Comparison of ENCODE assay signal across 19 cellular contexts in genomic region chr6:36718560-36718959, GRCh38. TPM values are rescaled to one million over a fixed set of nuclear protein-coding genes. Genes with fewer than 3 reads are reported as not detected.
DNase-seq lines count a peak whose midpoint lies in the region; ATAC-seq, FAIRE-seq and TF ChIP-seq lines count a peak whose summit lies in the region.
"Had no signal": no experiment of that assay in that cellular context is flagged by ENCODE, and none has a peak within 500 bp of the region (broad histone marks: within the 10 kb centered on the region; RNA-seq: fewer than 3 reads in every experiment).

No MANE protein-coding gene starts in this region.

- H3K79me2 ChIP-seq in H1 (ENCODE audit: control insufficient read depth in 1 of 2, insufficient read depth in 2 of 2, low read length in 2 of 2) (no peaks in the 10 kb centered on the region), osteoblast (ENCODE audit: insufficient read depth, low read length) (no peaks in the 10 kb centered on the region)

- no peak overlapping the region for H3K9ac ChIP-seq in BLaER1
- no peak overlapping the region for H3K9ac ChIP-seq in H1 (replicated peaks in 1 of 4; ENCODE audit: extremely low read depth in 1 of 4, low read depth in 3 of 4, low read length in 3 of 4)

- H3K4me2 ChIP-seq in BLaER1 (peak overlapping the region; percentile 74), H1 (ENCODE audit: insufficient read depth in 1 of 2, low read depth in 2 of 2, low read length in 2 of 2) (no peak overlapping the region), osteoblast (ENCODE audit: insufficient read depth, low read length) (no peak overlapping the region)
- H3K4me2 ChIP-seq: A549, GM23338 had no signal

- 88% methylated on average over 5 of the region's 5 CpGs; no CpG with 5 or more reads in 1 of the 2 experiments for WGBS in H1 (ENCODE audit: extremely low coverage in 1 of 2, insufficient coverage in 1 of 2, insufficient read length in 1 of 2, insufficient replicate concordance in 2 of 2, low coverage in 1 of 2, low lambda C conversion rate in 2 of 2, missing lambda C conversion rate in 1 of 2), 2 experiments

- H3K23ac ChIP-seq in H1 (ENCODE audit: insufficient read length) = no peak overlapping the region

- peak overlapping the region; percentile 45; the same call in 1 of the 2 replicates for H3K27ac ChIP-seq in BLaER1
- H3K27ac ChIP-seq in H1 (ENCODE audit: low read depth, low read length) = no peak overlapping the region; the same call in 1 of the 2 replicates
- H3K27ac ChIP-seq in osteoblast (ENCODE audit: low read depth, low read length) = no peak overlapping the region
- H3K27ac ChIP-seq: A549 had no signal

- no peak overlapping the region for H4K5ac ChIP-seq in H1 (ENCODE audit: insufficient read length, low read depth, low read length)

- no peak overlapping the region for H2BK120ac ChIP-seq in H1 (replicated peaks; ENCODE audit: low read depth, low read length)

- ATAC-seq in HG02610 (IDR thresholded peaks at IDR 0.05; ENCODE audit: unreplicated experiment) = no peak
- ATAC-seq: CD8-positive, alpha-beta T cell; GM23338; HCT116 had no signal

- no peaks in the 10 kb centered on the region for H3K23me2 ChIP-seq in H1 (ENCODE audit: low read depth, low read length)

- H3K14ac ChIP-seq in H1 (ENCODE audit: insufficient read length) = no peak overlapping the region

- H4K91ac ChIP-seq in H1 (replicated peaks; ENCODE audit: insufficient read length, low read length) = no peak overlapping the region

- no peak for FAIRE-seq in H1 (lab: Jason Lieb, UNC)
- FAIRE-seq: A549 had no signal

- no peak overlapping the region for H2AK5ac ChIP-seq in H1 (ENCODE audit: low read depth, low read length)

- DNase-seq in 8988T (peak; percentile 2), H1 (ENCODE audit: low read depth in 1 of 2, low spot score in 2 of 2) (no peak), osteoblast (ENCODE audit: insufficient read length, low spot score, missing footprints) (peak; percentile 10), amygdala (lab: John Stamatoyannopoulos, UW) (no peak), NCI-H748 (lab: John Stamatoyannopoulos, UW; ENCODE audit: unreplicated experiment) (no peak), KG1 (lab: John Stamatoyannopoulos, UW) (no peak)
- DNase-seq: AML-193; Calu3; CD8-positive, alpha-beta T cell; DMS79 treated with DMSO at 0.1 percent for 48 hours; GF-D8; HFFc6 had no signal

- no peak for TF ChIP-seq RAD21 in H1 (IDR thresholded peaks at IDR 0.05 in 1 of 2, conservative IDR thresholded peaks at IDR 0.05 in 1 of 2; ENCODE audit: low read depth in 2 of 2, low read length in 2 of 2)

- POLR2A ChIA-PET in H1 (lab: Charles Lee; ENCODE audit: partially characterized antibody) = interaction anchor here (1.5 kb wide), 1 partner anchor 110 kb away, joined by 7 read pairs; no protein-coding TSS in a partner anchor

- TF ChIP-seq EP300 in H1 (IDR thresholded peaks at IDR 0.05; ENCODE audit: borderline replicate concordance in 1 of 2, low read depth in 2 of 2, low read length in 2 of 2) = no peak

- H2BK12ac ChIP-seq in H1 (ENCODE audit: low read depth, low read length) = no peak overlapping the region

- H3K79me1 ChIP-seq in H1 (ENCODE audit: low read depth, low read length) = no peaks in the 10 kb centered on the region; the same call in 1 of the 2 replicates

- H2AFZ ChIP-seq in H1 (ENCODE audit: low read length) (no peak overlapping the region), osteoblast (ENCODE audit: low read length) (no peak overlapping the region)
- H2AFZ ChIP-seq: GM23338 had no signal

- no peak overlapping the region for H3K18ac ChIP-seq in H1 (ENCODE audit: extremely low read depth, low read length)

- H2BK15ac ChIP-seq in H1 (ENCODE audit: low read length) = no peak overlapping the region

- CTCF ChIA-PET in H1 (lab: Charles Lee; ENCODE audit: partially characterized antibody) = interaction anchor here (0.6 to 5.5 kb wide), 8 partner anchors 8 to 103 kb away, joined by 3 to 21 read pairs (median 8); no protein-coding TSS in a partner anchor

- no peak overlapping the region for H2BK20ac ChIP-seq in H1 (ENCODE audit: low read length)

- H2BK5ac ChIP-seq in H1 (ENCODE audit: low read depth, low read length) = no peak overlapping the region

- H3K56ac ChIP-seq in H1 (replicated peaks; ENCODE audit: insufficient read length, low read depth, low read length) = no peak overlapping the region

- H3K9me3 ChIP-seq in BLaER1 (no peaks in the 10 kb centered on the region), H1 (ENCODE audit: insufficient read depth in 2 of 2, low read depth in 1 of 2, low read length in 1 of 2) (no peaks in the 10 kb centered on the region), osteoblast (ENCODE audit: low read depth, low read length) (no peaks in the 10 kb centered on the region)
- H3K9me3 ChIP-seq: A549 had no signal

- no peaks in the 10 kb centered on the region for H3K36me3 ChIP-seq in BLaER1
- H3K36me3 ChIP-seq in H1 (ENCODE audit: control insufficient read depth in 2 of 4, insufficient read depth in 4 of 4, low read length in 3 of 4) = no peaks in the 10 kb centered on the region
- H3K36me3 ChIP-seq in osteoblast (ENCODE audit: insufficient read depth, low read length) = no peaks in the 10 kb centered on the region

- H3K4me1 ChIP-seq in BLaER1 (peaks cover 68% of the 10 kb centered on the region), H1 (replicated peaks in 1 of 4; ENCODE audit: control insufficient read depth in 3 of 4, insufficient read depth in 4 of 4, low read length in 3 of 4) (peaks cover 0 to 9% (median 6%) of the 10 kb centered on the region in 4 experiments; a peak in 5 of 7 replicates), osteoblast (ENCODE audit: insufficient read depth, low read length) (no peaks in the 10 kb centered on the region)
- H3K4me1 ChIP-seq: A549 had no signal

- H3K27me3 ChIP-seq in BLaER1 = no peaks in the 10 kb centered on the region
- no peaks in the 10 kb centered on the region for H3K27me3 ChIP-seq in H1 (replicated peaks in 1 of 4; ENCODE audit: control insufficient read depth in 3 of 4, extremely low read depth in 1 of 4, insufficient read depth in 3 of 4, low read length in 3 of 4)
- no peaks in the 10 kb centered on the region for H3K27me3 ChIP-seq in osteoblast (ENCODE audit: insufficient read depth, low read length)

- H3K4me3 ChIP-seq in BLaER1 (no peak overlapping the region), H1 (ENCODE audit: extremely low read depth in 1 of 4, insufficient read depth in 2 of 4, low read depth in 3 of 4, low read length in 4 of 4) (no peak overlapping the region), osteoblast (ENCODE audit: insufficient read depth, low read length) (no peak overlapping the region)
- H3K4me3 ChIP-seq: A549, GM23338 had no signal

- no peak overlapping the region for H3K4ac ChIP-seq in H1 (replicated peaks; ENCODE audit: insufficient read length, low read depth, low read length)

- peak overlapping the region; percentile 52; the same call in 1 of the 2 replicates for H4K8ac ChIP-seq in H1 (ENCODE audit: extremely low read depth, insufficient read depth, low read length)

- no peak for TF ChIP-seq POLR2A in H1 (IDR thresholded peaks at IDR 0.05; ENCODE audit: control extremely low read depth in 1 of 2, low read depth in 2 of 2, low read length in 2 of 2)

- TF ChIP-seq CTCF in H1 (IDR thresholded peaks at IDR 0.05; ENCODE audit: control extremely low read depth in 1 of 3, insufficient read depth in 1 of 3, low read depth in 1 of 3, low read length in 3 of 3) (no peak), osteoblast (IDR thresholded peaks at IDR 0.05; ENCODE audit: extremely low read depth, low read depth, low read length) (no peak)

- no peaks in the 10 kb centered on the region for H4K20me1 ChIP-seq in BLaER1
- H4K20me1 ChIP-seq in H1 (replicated peaks in 1 of 2; ENCODE audit: control insufficient read depth in 1 of 2, insufficient read depth in 2 of 2, low read length in 2 of 2) = no peaks in the 10 kb centered on the region
- no peaks in the 10 kb centered on the region for H4K20me1 ChIP-seq in osteoblast (ENCODE audit: insufficient read depth, low read length)

TF ChIP-seq in H1, 55 proteins besides CTCF, POLR2A, EP300 and RAD21 (continues in another document):
- TF ChIP-seq NANOG (IDR thresholded peaks at IDR 0.05; ENCODE audit: insufficient read depth, low read depth, low read length, poor library complexity, severe bottlenecking) = no peak
- TF ChIP-seq KDM5A (IDR thresholded peaks at IDR 0.05; ENCODE audit: low read length) = no peak
- no peak for TF ChIP-seq MAFK (IDR thresholded peaks at IDR 0.05; ENCODE audit: low read depth, low read length)
- no peak for TF ChIP-seq GTF2F1 (IDR thresholded peaks at IDR 0.05; ENCODE audit: borderline replicate concordance, low read depth, low read length)
- no peak for TF ChIP-seq SIX5 (IDR thresholded peaks at IDR 0.05; ENCODE audit: low read depth, low read length)
- TF ChIP-seq SUZ12 (IDR thresholded peaks at IDR 0.05; ENCODE audit: low read length) = no peak

RNA-seq across cellular contexts. Expression of gene RAB44, which starts 20.9 kb away (rescaled TPM):
- total RNA-seq in H1 (2021; fragmentation: NEBNext Ultra II Directional; extraction: Animal tissue kit (Norgen Biotek cat#: 25700)) = not detected in 2 replicates
- polyA plus RNA-seq in H1 (2011; rRNA removed) = 0.02 and 0.03 TPM in 2 replicates
- 0.06 TPM for polyA plus RNA-seq in H1 (2011; cell fraction: cytosol; rRNA removed)
- polyA plus RNA-seq in H1 (2011; cell fraction: nucleus; rRNA removed) = 0.09 TPM
- 0.11 TPM in 1 of 4 replicates, not detected in the others for polyA plus RNA-seq in H1 (2012, experiment 1 of 2)
- not detected for polyA plus RNA-seq in H1 (2012, experiment 2 of 2)
- 0.02 TPM for polyA plus RNA-seq in H1 (2013, experiment 1 of 2)
- 0.02 TPM for polyA plus RNA-seq in H1 (2013, experiment 2 of 2)
- polyA minus RNA-seq in H1 (2011; rRNA and poly(A)+ RNA removed) = 0.10 TPM in 1 of 2 replicates, not detected in the other
- polyA minus RNA-seq in H1 (2011; cell fraction: cytosol; rRNA and poly(A)+ RNA removed) = not detected
- not detected for polyA minus RNA-seq in H1 (2011; cell fraction: nucleus; rRNA and poly(A)+ RNA removed)
- under 0.01 and 0.36 TPM in 2 replicates for total RNA-seq in osteoblast
- total RNA-seq: Calu3, GM23338, H7, HT-29 had no signal
- polyA plus RNA-seq: GM23338 had no signal

RNA-seq across cellular contexts. Expression of gene CDKN1A, which starts 40.0 kb away (rescaled TPM):
- total RNA-seq in H1 (2021; fragmentation: NEBNext Ultra II Directional; extraction: Animal tissue kit (Norgen Biotek cat#: 25700)) = 14.5 and 15.2 TPM in 2 replicates
- polyA plus RNA-seq in H1 (2011; rRNA removed) = 36.0 and 56.1 TPM in 2 replicates
- 26.6 TPM for polyA plus RNA-seq in H1 (2011; cell fraction: cytosol; rRNA removed)
- polyA plus RNA-seq in H1 (2011; cell fraction: nucleus; rRNA removed) = 39.2 TPM
- 23.5 to 37.7 TPM (median 28.4 TPM) in 4 replicates for polyA plus RNA-seq in H1 (2012, experiment 1 of 2)
- polyA plus RNA-seq in H1 (2012, experiment 2 of 2) = 42.7 TPM
- polyA plus RNA-seq in H1 (2013, experiment 1 of 2) = 15.1 TPM
- 16.1 TPM for polyA plus RNA-seq in H1 (2013, experiment 2 of 2)
- polyA minus RNA-seq in H1 (2011; rRNA and poly(A)+ RNA removed) = 15.5 and 20.6 TPM in 2 replicates
- polyA minus RNA-seq in H1 (2011; cell fraction: cytosol; rRNA and poly(A)+ RNA removed) = 14.0 TPM
- polyA minus RNA-seq in H1 (2011; cell fraction: nucleus; rRNA and poly(A)+ RNA removed) = 33.3 TPM
- 456 and 461 TPM in 2 replicates for total RNA-seq in osteoblast

Comparison
In these comparisons a context has a peak if more than half of its experiments do, and no peak if none do; other contexts are left out.
1. DNase-seq: peak in 8988T (single experiment) and osteoblast (single experiment); none in H1 (0 of 2), amygdala (0 of 56), NCI-H748 (single experiment) and KG1 (single experiment).
2. RNA of gene CDKN1A, which starts 40.0 kb away (total RNA-seq): 456 to 461 TPM in osteoblast; 14.5 to 15.2 TPM in H1; every median in the first group is over 10 times any median in the second.